ENCODE assay signal across 1 cellular context in genomic region chr18:56986829-56987228, GRCh38.
TF ChIP-seq lines count a peak whose summit lies in the region.

No MANE protein-coding gene starts in this region.

TF ChIP-seq in IMR-90, 13 proteins besides CTCF, POLR2A, EP300 and RAD21 (continued from another document):
- TF ChIP-seq MXI1 (IDR thresholded peaks at IDR 0.05; ENCODE audit: borderline replicate concordance, low read depth, low read length) (no peak), BHLHE40 (IDR thresholded peaks at IDR 0.05; ENCODE audit: low read depth, low read length) (no peak), MAZ (IDR thresholded peaks at IDR 0.05; ENCODE audit: borderline replicate concordance, low read depth, low read length) (no peak), ELK1 (IDR thresholded peaks at IDR 0.05; ENCODE audit: borderline replicate concordance, low read depth, low read length) (no peak)
